11 cellular contexts compared by ENCODE assay signal in genomic region chr2:131035112-131035825, GRCh38. TPM values are rescaled to one million over a fixed set of nuclear protein-coding genes. Genes with fewer than 3 reads are reported as not detected.
DNase-seq lines count a peak whose midpoint lies in the region; ATAC-seq, FAIRE-seq and TF ChIP-seq lines count a peak whose summit lies in the region.
"Had no signal": no experiment of that assay in that cellular context is flagged by ENCODE, and none has a peak within 500 bp of the region (broad histone marks: within the 10 kb centered on the region; RNA-seq: fewer than 3 reads in every experiment).

No MANE protein-coding gene starts in this region.

- ATAC-seq in foreskin keratinocyte (peak; percentile 29), HG03342 (IDR thresholded peaks at IDR 0.05; ENCODE audit: unreplicated experiment) (no peak), HG03159 (IDR thresholded peaks at IDR 0.05; ENCODE audit: unreplicated experiment) (no peak)

- POLR2A ChIA-PET in Caco-2 (lab: Charles Lee), result no interaction called here

- H3K4me1 Mint-ChIP-seq in Caco-2 (ENCODE audit: low read depth, unreplicated experiment), result no peaks in the 10 kb centered on the region

- no peak overlapping the region for H3K27ac Mint-ChIP-seq in Caco-2 (ENCODE audit: unreplicated experiment)

- no peak overlapping the region for H3K27ac ChIP-seq in SK-N-MC
- no peak overlapping the region for H3K27ac ChIP-seq in foreskin keratinocyte
- no peak overlapping the region for H3K27ac ChIP-seq in small intestine (ENCODE audit: low read depth in 1 of 2, low read length in 1 of 2)

- H3K9me3 ChIP-seq in Caco-2, result no peaks in the 10 kb centered on the region
- no peaks in the 10 kb centered on the region for H3K9me3 ChIP-seq in SK-N-MC (ENCODE audit: low read depth, low read length)
- no peaks in the 10 kb centered on the region for H3K9me3 ChIP-seq in small intestine (ENCODE audit: control insufficient read depth, low read depth)

- DNase-seq in Caco-2 (no peak), SK-N-MC (ENCODE audit: low read depth, low spot score) (no peak), foreskin keratinocyte (no peak), retina (peak; percentile 66), NCI-H526 treated with DMSO at 0.1 percent for 48 hours (lab: John Stamatoyannopoulos, UW) (no peak), small intestine (no peak)
- DNase-seq: central memory CD4-positive, alpha-beta T cell; HCEC 1CT; MM.1S had no signal

- FAIRE-seq in small intestine (lab: Jason Lieb, UNC), result no peak

- no peaks in the 10 kb centered on the region for H3K9me3 Mint-ChIP-seq in Caco-2 (ENCODE audit: unreplicated experiment)

- TF ChIP-seq CTCF in Caco-2 (IDR thresholded peaks at IDR 0.05; ENCODE audit: insufficient read depth in 1 of 2, low read depth in 1 of 2, low read length in 1 of 2, severe bottlenecking in 1 of 2, unreplicated experiment in 1 of 2) (no peak), foreskin keratinocyte (conservative IDR thresholded peaks at IDR 0.05) (no peak)

- no peaks in the 10 kb centered on the region for H3K27me3 Mint-ChIP-seq in Caco-2 (ENCODE audit: insufficient read depth, unreplicated experiment)

- no peak overlapping the region for H3K9ac ChIP-seq in SK-N-MC (ENCODE audit: insufficient read length)

- H3K36me3 Mint-ChIP-seq in Caco-2 (ENCODE audit: insufficient read depth, unreplicated experiment), result peaks cover 6% of the 10 kb centered on the region

- CTCF ChIA-PET in Caco-2 (lab: Charles Lee), result no interaction called here

- BruUV-seq in Caco-2 (replicated peaks; lab: Mats Ljungman, UMichigan), result no TSS peak

- intact Hi-C loops in Caco-2 (cut with micrococcal nuclease; ENCODE audit: unreplicated experiment), result no loop called here

- H3K4me1 ChIP-seq in Caco-2 (no peaks in the 10 kb centered on the region), foreskin keratinocyte (no peaks in the 10 kb centered on the region), small intestine (ENCODE audit: control insufficient read depth in 2 of 2, insufficient read depth in 1 of 2, low read depth in 1 of 2, low read length in 1 of 2) (no peaks in the 10 kb centered on the region)

- H3K36me3 ChIP-seq in Caco-2 (ENCODE audit: control insufficient read depth, insufficient read depth, low read length), result no peaks in the 10 kb centered on the region
- no peaks in the 10 kb centered on the region for H3K36me3 ChIP-seq in SK-N-MC (ENCODE audit: insufficient read depth, low read length)
- H3K36me3 ChIP-seq in small intestine (ENCODE audit: control insufficient read depth in 2 of 2, insufficient read depth in 2 of 2, low read length in 2 of 2), result no peaks in the 10 kb centered on the region

- peak overlapping the region; percentile 15; the same call in 1 of the 2 replicates for H3K4me3 ChIP-seq in Caco-2 (ENCODE audit: low read depth, low read length)
- peak overlapping the region; percentile 73 for H3K4me3 ChIP-seq in SK-N-MC
- peak overlapping the region in 1 of 2 donors; percentile 41 for H3K4me3 ChIP-seq in small intestine (ENCODE audit: low read depth in 1 of 2, low read length in 2 of 2)

- peak overlapping the region; percentile 75 for H3K4me3 Mint-ChIP-seq in Caco-2 (ENCODE audit: unreplicated experiment)

- no peaks in the 10 kb centered on the region for H3K27me3 ChIP-seq in Caco-2 (replicated peaks; ENCODE audit: control insufficient read depth, insufficient read depth, low read length)
- H3K27me3 ChIP-seq in foreskin keratinocyte, result no peaks in the 10 kb centered on the region
- peaks cover 15 to 17% of the 10 kb centered on the region in 2 donors for H3K27me3 ChIP-seq in small intestine (ENCODE audit: control insufficient read depth in 2 of 2, insufficient read depth in 2 of 2, low read length in 2 of 2)

- 8 to 23% (median 18%) methylated on average over 33 to 65 of the region's 65 CpGs for WGBS in small intestine, 3 donors

RNA-seq across cellular contexts. Expression of gene FAM168B, which starts 58.0 kb away (rescaled TPM):
- 109 and 119 TPM in 2 replicates for total RNA-seq in Caco-2 (2022)
- 66.4 and 67.1 TPM in 2 replicates for total RNA-seq in foreskin keratinocyte
- polyA plus RNA-seq in foreskin keratinocyte, result 23.8 and 26.6 TPM in 2 replicates
- polyA plus RNA-seq in small intestine, result 10 to 100 TPM; 25.5 to 45.2 (median 30.8) TPM
